In genomic region chr10:124536496-124537050, GRCh38 we compare ENCODE assay signal across 17 cellular contexts.
DNase-seq lines count a peak whose midpoint lies in the region; ATAC-seq and TF ChIP-seq lines count a peak whose summit lies in the region.
"Had no signal": no experiment of that assay in that cellular context is flagged by ENCODE, and none has a peak within 500 bp of the region (broad histone marks: within the 10 kb centered on the region; RNA-seq: fewer than 3 reads in every experiment).

No MANE protein-coding gene starts in this region.

- H3K79me2 ChIP-seq in SK-N-SH (ENCODE audit: insufficient read depth), result no peaks in the 10 kb centered on the region

- in situ Hi-C loops in Panc1 (cut with HindIII; ENCODE audit: low pct_unique_long_range_greater_than_20kb, low sequenced_read_pairs), result no loop called here

- no peaks in the 10 kb centered on the region for H3K9me3 ChIP-seq in Panc1 (ENCODE audit: control insufficient read depth, insufficient read depth, low read depth, low read length)
- no peaks in the 10 kb centered on the region for H3K9me3 ChIP-seq in stomach smooth muscle (ENCODE audit: control insufficient read depth in 2 of 2, low read length in 2 of 2)
- H3K9me3 ChIP-seq in SK-N-SH, result no peaks in the 10 kb centered on the region
- H3K9me3 ChIP-seq: upper lobe of left lung had no signal

- H3K4me3 ChIP-seq in H7 (ENCODE audit: insufficient read depth, low read depth, low read length), result no peak overlapping the region
- no peak overlapping the region for H3K4me3 ChIP-seq in Panc1 (ENCODE audit: low read depth in 2 of 2, low read length in 2 of 2)
- H3K4me3 ChIP-seq in fibroblast of pulmonary artery (replicated peaks; ENCODE audit: low read depth, low read length), result no peak overlapping the region
- H3K4me3 ChIP-seq in stomach smooth muscle (ENCODE audit: low read length in 2 of 2), result peak overlapping the region in 1 of 2 donors; percentile 22
- H3K4me3 ChIP-seq in SK-N-SH (ENCODE audit: low read depth in 2 of 2, low read length in 1 of 2), result no peak overlapping the region
- H3K4me3 ChIP-seq: skin epidermis, upper lobe of left lung had no signal

- H3F3A ChIP-seq in SK-N-SH (replicated peaks; ENCODE audit: insufficient read depth), result no peaks in the 10 kb centered on the region

- CTCF ChIA-PET in Panc1 (lab: Charles Lee) (no interaction called here), SK-N-SH (lab: Yijun Ruan, JAX) (interaction anchor here (0.7 to 15.3 kb wide), 5 partner anchors 9 to 512 kb away, joined by 3 to 192 read pairs (median 3); partner anchors contain the start of gene FAM53B)

- WGBS in SK-N-SH (ENCODE audit: low lambda C conversion rate), result 77% methylated on average over 5 of the region's 5 CpGs

- H3K4me1 ChIP-seq in Panc1 (ENCODE audit: control insufficient read depth, insufficient read depth, low read length) (no peaks in the 10 kb centered on the region), stomach smooth muscle (ENCODE audit: control insufficient read depth, insufficient read depth, low read length) (peaks cover 14% of the 10 kb centered on the region), SK-N-SH (ENCODE audit: control insufficient read depth in 1 of 2, insufficient read depth in 2 of 2, low read depth in 1 of 2, low read length in 1 of 2) (peaks cover 0 to 6% of the 10 kb centered on the region in 2 experiments; a peak in 1 of 4 replicates)

- H4K20me1 ChIP-seq in SK-N-SH (ENCODE audit: insufficient read depth), result no peaks in the 10 kb centered on the region

- no peak overlapping the region for H3K27ac ChIP-seq in Panc1 (ENCODE audit: low read length)
- peak overlapping the region; percentile 11 for H3K27ac ChIP-seq in stomach smooth muscle (ENCODE audit: low read length)
- no peak overlapping the region for H3K27ac ChIP-seq in SK-N-SH (ENCODE audit: low read depth in 2 of 2, low read length in 1 of 2)
- H3K27ac ChIP-seq: upper lobe of left lung had no signal

- no peaks in the 10 kb centered on the region for H3K9me2 ChIP-seq in SK-N-SH

- TF ChIP-seq EP300 in SK-N-SH (IDR thresholded peaks at IDR 0.05; ENCODE audit: borderline replicate concordance in 1 of 2, low read depth in 1 of 2, low read length in 1 of 2), result no peak

- intact Hi-C loops in Panc1 (cut with micrococcal nuclease; ENCODE audit: unreplicated experiment), result loop anchor here (10.0 kb wide), 1 partner anchor 288 kb away; no protein-coding TSS in a partner anchor

- no peak overlapping the region for H2AFZ ChIP-seq in SK-N-SH (ENCODE audit: low read depth)

- POLR2A ChIA-PET in Panc1 (lab: Charles Lee) (no interaction called here), SK-N-SH (lab: Yijun Ruan, JAX) (no interaction called here)

- no peaks in the 10 kb centered on the region for H3K36me3 ChIP-seq in H7 (replicated peaks; ENCODE audit: control insufficient read depth, insufficient read depth, low read length)
- H3K36me3 ChIP-seq in Panc1 (ENCODE audit: control insufficient read depth, insufficient read depth, low read length), result no peaks in the 10 kb centered on the region
- no peaks in the 10 kb centered on the region for H3K36me3 ChIP-seq in stomach smooth muscle (ENCODE audit: control insufficient read depth in 2 of 2, insufficient read depth in 2 of 2, low read length in 2 of 2)
- H3K36me3 ChIP-seq in SK-N-SH (replicated peaks in 1 of 2; ENCODE audit: control insufficient read depth in 1 of 2, insufficient read depth in 2 of 2, low read length in 1 of 2), result no peaks in the 10 kb centered on the region
- H3K36me3 ChIP-seq: upper lobe of left lung had no signal

- peak; percentile 76 for DNase-seq in H7
- no peak for DNase-seq in Panc1 (ENCODE audit: low read depth, low spot score)
- peak; percentile 3 for DNase-seq in fibroblast of pulmonary artery (ENCODE audit: low read depth)
- no peak for DNase-seq in activated naive CD4-positive, alpha-beta T cell treated with Interleukin-2 at 50 U/mL for 16 hours
- DNase-seq in activated gamma-delta T cell treated with Interleukin-2 at 50 U/mL for 16 hours, result no peak
- DNase-seq in GOT3 (lab: John Stamatoyannopoulos, UW), result no peak
- no peak for DNase-seq in SK-N-SH
- DNase-seq: activated CD4-positive, CD25-positive, alpha-beta regulatory T cell treated with anti-CD3 and anti-CD28 coated beads, Interleukin-2, amount 50 U/mL, for 72 hours; cerebellar nuclear complex; foreskin fibroblast; NCI-H187; NCI-H446; SHP77; T-helper 2 cell had no signal

- no peaks in the 10 kb centered on the region for H3K27me3 ChIP-seq in H7 (ENCODE audit: control insufficient read depth, insufficient read depth, low read length)
- H3K27me3 ChIP-seq in Panc1 (ENCODE audit: control insufficient read depth, insufficient read depth, low read length), result no peaks in the 10 kb centered on the region
- H3K27me3 ChIP-seq in stomach smooth muscle (ENCODE audit: control insufficient read depth in 1 of 2, insufficient read depth in 2 of 2, low read length in 2 of 2), result no peaks in the 10 kb centered on the region
- no peaks in the 10 kb centered on the region for H3K27me3 ChIP-seq in SK-N-SH (ENCODE audit: insufficient read depth)
- H3K27me3 ChIP-seq: upper lobe of left lung had no signal

- ATAC-seq in Panc1, result 0 out of 2 replicates have a peak, but pooled peaks have one; percentile 43

- TF ChIP-seq CTCF in Panc1 (IDR thresholded peaks at IDR 0.05) (no peak), fibroblast of pulmonary artery (IDR thresholded peaks at IDR 0.05; ENCODE audit: low read length, missing control alignments) (no peak), SK-N-SH (IDR thresholded peaks at IDR 0.05) (no peak)

- no peak overlapping the region for H3K4me2 ChIP-seq in SK-N-SH

- H3K9ac ChIP-seq in stomach smooth muscle (ENCODE audit: low read length in 2 of 2) (no peak overlapping the region), SK-N-SH (no peak overlapping the region)

- BruUV-seq in Panc1 (replicated peaks; lab: Mats Ljungman, UMichigan), result no TSS peak

- no peak for TF ChIP-seq RAD21 in SK-N-SH (IDR thresholded peaks at IDR 0.05; ENCODE audit: low read length)

TF ChIP-seq in SK-N-SH, 30 proteins besides CTCF, POLR2A, EP300 and RAD21:
- TF ChIP-seq NFIC (IDR thresholded peaks at IDR 0.05; ENCODE audit: borderline replicate concordance) (no peak), POLR2AphosphoS5 (IDR thresholded peaks at IDR 0.05; ENCODE audit: low read depth, low read length) (no peak), GABPA (IDR thresholded peaks at IDR 0.05; ENCODE audit: low read depth) (no peak), RXRA (IDR thresholded peaks at IDR 0.05; ENCODE audit: borderline replicate concordance, low read depth) (no peak), SMC3 (IDR thresholded peaks at IDR 0.05; ENCODE audit: low read depth, low read length) (no peak), NRF1 (IDR thresholded peaks at IDR 0.05; ENCODE audit: low read depth, low read length) (no peak)
- TF ChIP-seq, protein P1, sequence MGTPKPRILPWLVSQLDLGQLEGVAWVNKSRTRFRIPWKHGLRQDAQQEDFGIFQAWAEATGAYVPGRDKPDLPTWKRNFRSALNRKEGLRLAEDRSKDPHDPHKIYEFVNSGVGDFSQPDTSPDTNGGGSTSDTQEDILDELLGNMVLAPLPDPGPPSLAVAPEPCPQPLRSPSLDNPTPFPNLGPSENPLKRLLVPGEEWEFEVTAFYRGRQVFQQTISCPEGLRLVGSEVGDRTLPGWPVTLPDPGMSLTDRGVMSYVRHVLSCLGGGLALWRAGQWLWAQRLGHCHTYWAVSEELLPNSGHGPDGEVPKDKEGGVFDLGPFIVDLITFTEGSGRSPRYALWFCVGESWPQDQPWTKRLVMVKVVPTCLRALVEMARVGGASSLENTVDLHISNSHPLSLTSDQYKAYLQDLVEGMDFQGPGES (IDR thresholded peaks at IDR 0.05; ENCODE audit: low read depth, low read length), result no peak

Comparison
In these comparisons a context has a peak if more than half of its experiments do, and no peak if none do; other contexts are left out.
1. DNase-seq: peak in H7 (single experiment) and fibroblast of pulmonary artery (single experiment); none in Panc1 (single experiment), activated naive CD4-positive, alpha-beta T cell treated with Interleukin-2 at 50 U/mL for 16 hours (single experiment), activated gamma-delta T cell treated with Interleukin-2 at 50 U/mL for 16 hours (single experiment), GOT3 (single experiment) and SK-N-SH (single experiment).